In the genomic region with DNA sequence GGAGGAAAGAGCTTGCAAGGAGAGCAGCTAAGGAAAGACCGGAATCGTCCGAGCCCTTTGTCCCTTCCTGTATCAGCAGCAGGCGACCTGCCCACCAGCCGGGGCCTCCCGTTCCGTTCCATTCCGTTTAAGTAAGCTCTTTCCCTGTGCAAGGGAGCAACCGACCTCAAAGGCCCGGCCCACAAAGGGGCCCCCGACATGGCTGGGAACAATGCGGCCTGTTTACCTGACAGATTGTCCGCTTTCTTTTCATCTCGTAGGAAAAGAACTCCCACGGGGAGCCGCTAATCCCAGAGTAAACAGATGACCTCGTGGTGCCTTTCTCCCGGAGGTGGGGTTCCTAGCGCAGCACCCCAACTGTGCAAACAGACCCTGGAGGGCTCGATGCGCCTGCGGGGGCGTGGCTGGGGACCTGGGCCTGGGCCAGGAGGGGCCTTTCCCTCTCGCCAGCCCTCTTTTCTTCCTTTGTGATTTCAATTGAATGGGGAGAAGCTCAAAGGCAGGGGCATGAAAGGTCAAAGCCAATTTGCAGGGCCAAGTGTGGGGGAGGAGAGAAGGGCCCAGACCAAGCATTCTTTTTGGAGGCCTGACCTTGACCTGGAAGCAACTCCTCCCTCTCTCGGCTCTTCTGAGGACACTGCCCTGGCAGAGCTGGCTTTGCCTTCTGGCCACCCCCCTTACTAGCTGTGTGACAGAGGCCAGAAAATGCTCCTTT, we compare ENCODE assay signal across 1 cellular context.
TF ChIP-seq lines count a peak whose summit lies in the region.

No MANE protein-coding gene starts in this region.

TF ChIP-seq in HepG2, 621 proteins besides CTCF, POLR2A, EP300 and RAD21 (continued from another document and continues in another):
- TF ChIP-seq, protein P1, sequence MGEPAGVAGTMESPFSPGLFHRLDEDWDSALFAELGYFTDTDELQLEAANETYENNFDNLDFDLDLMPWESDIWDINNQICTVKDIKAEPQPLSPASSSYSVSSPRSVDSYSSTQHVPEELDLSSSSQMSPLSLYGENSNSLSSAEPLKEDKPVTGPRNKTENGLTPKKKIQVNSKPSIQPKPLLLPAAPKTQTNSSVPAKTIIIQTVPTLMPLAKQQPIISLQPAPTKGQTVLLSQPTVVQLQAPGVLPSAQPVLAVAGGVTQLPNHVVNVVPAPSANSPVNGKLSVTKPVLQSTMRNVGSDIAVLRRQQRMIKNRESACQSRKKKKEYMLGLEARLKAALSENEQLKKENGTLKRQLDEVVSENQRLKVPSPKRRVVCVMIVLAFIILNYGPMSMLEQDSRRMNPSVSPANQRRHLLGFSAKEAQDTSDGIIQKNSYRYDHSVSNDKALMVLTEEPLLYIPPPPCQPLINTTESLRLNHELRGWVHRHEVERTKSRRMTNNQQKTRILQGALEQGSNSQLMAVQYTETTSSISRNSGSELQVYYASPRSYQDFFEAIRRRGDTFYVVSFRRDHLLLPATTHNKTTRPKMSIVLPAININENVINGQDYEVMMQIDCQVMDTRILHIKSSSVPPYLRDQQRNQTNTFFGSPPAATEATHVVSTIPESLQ (CRISPR knock-in tag; conservative IDR thresholded peaks at IDR 0.05), result 0 out of 2 replicates have a peak, but pooled peaks have one; percentile 37
- TF ChIP-seq, protein P2, sequence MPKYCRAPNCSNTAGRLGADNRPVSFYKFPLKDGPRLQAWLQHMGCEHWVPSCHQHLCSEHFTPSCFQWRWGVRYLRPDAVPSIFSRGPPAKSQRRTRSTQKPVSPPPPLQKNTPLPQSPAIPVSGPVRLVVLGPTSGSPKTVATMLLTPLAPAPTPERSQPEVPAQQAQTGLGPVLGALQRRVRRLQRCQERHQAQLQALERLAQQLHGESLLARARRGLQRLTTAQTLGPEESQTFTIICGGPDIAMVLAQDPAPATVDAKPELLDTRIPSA (CRISPR knock-in tag; IDR thresholded peaks at IDR 0.05; ENCODE audit: borderline replicate concordance), result no peak; the same call in 1 of the 2 replicates
- TF ChIP-seq ZNF569 (CRISPR knock-in tag; IDR thresholded peaks at IDR 0.05; ENCODE audit: borderline replicate concordance), result peak; percentile 87; the same call in 1 of the 2 replicates
- TF ChIP-seq ZNF850 (CRISPR knock-in tag; conservative IDR thresholded peaks at IDR 0.05), result no peak
- no peak for TF ChIP-seq HDAC6 (IDR thresholded peaks at IDR 0.05; ENCODE audit: low read depth, low read length)
- peak; percentile 98 to 99 for TF ChIP-seq NR2F1 (CRISPR knock-in tag; IDR thresholded peaks at IDR 0.05)
- TF ChIP-seq ZFY (CRISPR knock-in tag; IDR thresholded peaks at IDR 0.05), result peak; percentile 79
- TF ChIP-seq CHD2 (IDR thresholded peaks at IDR 0.05; ENCODE audit: low read depth, low read length), result peak; percentile 49; the same call in 1 of the 2 replicates
- peak; percentile 94; the same call in 1 of the 2 replicates for TF ChIP-seq KLF15 (CRISPR knock-in tag; IDR thresholded peaks at IDR 0.05; ENCODE audit: borderline replicate concordance)
- TF ChIP-seq, protein P3, sequence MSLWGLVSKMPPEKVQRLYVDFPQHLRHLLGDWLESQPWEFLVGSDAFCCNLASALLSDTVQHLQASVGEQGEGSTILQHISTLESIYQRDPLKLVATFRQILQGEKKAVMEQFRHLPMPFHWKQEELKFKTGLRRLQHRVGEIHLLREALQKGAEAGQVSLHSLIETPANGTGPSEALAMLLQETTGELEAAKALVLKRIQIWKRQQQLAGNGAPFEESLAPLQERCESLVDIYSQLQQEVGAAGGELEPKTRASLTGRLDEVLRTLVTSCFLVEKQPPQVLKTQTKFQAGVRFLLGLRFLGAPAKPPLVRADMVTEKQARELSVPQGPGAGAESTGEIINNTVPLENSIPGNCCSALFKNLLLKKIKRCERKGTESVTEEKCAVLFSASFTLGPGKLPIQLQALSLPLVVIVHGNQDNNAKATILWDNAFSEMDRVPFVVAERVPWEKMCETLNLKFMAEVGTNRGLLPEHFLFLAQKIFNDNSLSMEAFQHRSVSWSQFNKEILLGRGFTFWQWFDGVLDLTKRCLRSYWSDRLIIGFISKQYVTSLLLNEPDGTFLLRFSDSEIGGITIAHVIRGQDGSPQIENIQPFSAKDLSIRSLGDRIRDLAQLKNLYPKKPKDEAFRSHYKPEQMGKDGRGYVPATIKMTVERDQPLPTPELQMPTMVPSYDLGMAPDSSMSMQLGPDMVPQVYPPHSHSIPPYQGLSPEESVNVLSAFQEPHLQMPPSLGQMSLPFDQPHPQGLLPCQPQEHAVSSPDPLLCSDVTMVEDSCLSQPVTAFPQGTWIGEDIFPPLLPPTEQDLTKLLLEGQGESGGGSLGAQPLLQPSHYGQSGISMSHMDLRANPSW (CRISPR knock-in tag; IDR thresholded peaks at IDR 0.05; ENCODE audit: borderline replicate concordance), result peak; percentile 99
- peak; percentile 85 for TF ChIP-seq ZFX (CRISPR knock-in tag; IDR thresholded peaks at IDR 0.05; ENCODE audit: low read depth)
- TF ChIP-seq ZNF335 (CRISPR knock-in tag; IDR thresholded peaks at IDR 0.05), result peak; percentile 87
- peak; percentile 63 for TF ChIP-seq LCORL (IDR thresholded peaks at IDR 0.05)
- TF ChIP-seq LCORL (CRISPR knock-in tag; IDR thresholded peaks at IDR 0.05), result peak; percentile 97
- peak; percentile 93 for TF ChIP-seq SATB2 (CRISPR knock-in tag; IDR thresholded peaks at IDR 0.05)
- peak; percentile 99 for TF ChIP-seq JUN (CRISPR knock-in tag; IDR thresholded peaks at IDR 0.05)
- TF ChIP-seq ZNF720 (CRISPR knock-in tag; IDR thresholded peaks at IDR 0.05), result no peak
- TF ChIP-seq, protein P4, sequence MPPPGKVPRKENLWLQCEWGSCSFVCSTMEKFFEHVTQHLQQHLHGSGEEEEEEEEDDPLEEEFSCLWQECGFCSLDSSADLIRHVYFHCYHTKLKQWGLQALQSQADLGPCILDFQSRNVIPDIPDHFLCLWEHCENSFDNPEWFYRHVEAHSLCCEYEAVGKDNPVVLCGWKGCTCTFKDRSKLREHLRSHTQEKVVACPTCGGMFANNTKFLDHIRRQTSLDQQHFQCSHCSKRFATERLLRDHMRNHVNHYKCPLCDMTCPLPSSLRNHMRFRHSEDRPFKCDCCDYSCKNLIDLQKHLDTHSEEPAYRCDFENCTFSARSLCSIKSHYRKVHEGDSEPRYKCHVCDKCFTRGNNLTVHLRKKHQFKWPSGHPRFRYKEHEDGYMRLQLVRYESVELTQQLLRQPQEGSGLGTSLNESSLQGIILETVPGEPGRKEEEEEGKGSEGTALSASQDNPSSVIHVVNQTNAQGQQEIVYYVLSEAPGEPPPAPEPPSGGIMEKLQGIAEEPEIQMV (CRISPR knock-in tag; IDR thresholded peaks at IDR 0.05; ENCODE audit: low read depth), result no peak; the same call in none of the 2 replicates
- TF ChIP-seq KAT2B (IDR thresholded peaks at IDR 0.05; ENCODE audit: borderline replicate concordance, low read depth, low read length), result 0 out of 2 replicates have a peak, but pooled peaks have one; percentile 1
- TF ChIP-seq PHB2 (IDR thresholded peaks at IDR 0.05; ENCODE audit: partially characterized antibody), result no peak
- TF ChIP-seq KDM5B (CRISPR knock-in tag; IDR thresholded peaks at IDR 0.05; ENCODE audit: borderline replicate concordance), result peak; percentile 90
- no peak for TF ChIP-seq ZFP36 (IDR thresholded peaks at IDR 0.05; ENCODE audit: borderline replicate concordance, low read depth, low read length, partially characterized antibody)
- TF ChIP-seq ZNF761 (CRISPR knock-in tag; conservative IDR thresholded peaks at IDR 0.05), result peak; percentile 77; the same call in 1 of the 2 replicates
- TF ChIP-seq MZF1 (CRISPR knock-in tag; IDR thresholded peaks at IDR 0.05; ENCODE audit: borderline replicate concordance), result peak; percentile 40; the same call in 1 of the 2 replicates
- TF ChIP-seq, protein P5, sequence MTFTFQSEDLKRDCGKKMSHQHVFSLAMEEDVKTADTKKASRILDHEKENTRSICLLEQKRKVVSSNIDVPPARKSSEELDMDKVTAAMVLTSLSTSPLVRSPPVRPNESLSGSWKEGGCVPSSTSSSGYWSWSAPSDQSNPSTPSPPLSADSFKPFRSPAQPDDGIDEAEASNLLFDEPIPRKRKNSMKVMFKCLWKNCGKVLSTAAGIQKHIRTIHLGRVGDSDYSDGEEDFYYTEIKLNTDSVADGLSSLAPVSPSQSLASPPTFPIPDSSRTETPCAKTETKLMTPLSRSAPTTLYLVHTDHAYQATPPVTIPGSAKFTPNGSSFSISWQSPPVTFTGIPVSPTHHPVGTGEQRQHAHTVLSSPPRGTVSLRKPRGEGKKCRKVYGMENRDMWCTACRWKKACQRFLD (CRISPR knock-in tag; IDR thresholded peaks at IDR 0.05; ENCODE audit: borderline replicate concordance), result peak; percentile 90; the same call in 1 of the 2 replicates
- TF ChIP-seq SRF (IDR thresholded peaks at IDR 0.05; ENCODE audit: low read depth, low read length), result peak; percentile 45; the same call in 1 of the 2 replicates
- TF ChIP-seq, protein P6, sequence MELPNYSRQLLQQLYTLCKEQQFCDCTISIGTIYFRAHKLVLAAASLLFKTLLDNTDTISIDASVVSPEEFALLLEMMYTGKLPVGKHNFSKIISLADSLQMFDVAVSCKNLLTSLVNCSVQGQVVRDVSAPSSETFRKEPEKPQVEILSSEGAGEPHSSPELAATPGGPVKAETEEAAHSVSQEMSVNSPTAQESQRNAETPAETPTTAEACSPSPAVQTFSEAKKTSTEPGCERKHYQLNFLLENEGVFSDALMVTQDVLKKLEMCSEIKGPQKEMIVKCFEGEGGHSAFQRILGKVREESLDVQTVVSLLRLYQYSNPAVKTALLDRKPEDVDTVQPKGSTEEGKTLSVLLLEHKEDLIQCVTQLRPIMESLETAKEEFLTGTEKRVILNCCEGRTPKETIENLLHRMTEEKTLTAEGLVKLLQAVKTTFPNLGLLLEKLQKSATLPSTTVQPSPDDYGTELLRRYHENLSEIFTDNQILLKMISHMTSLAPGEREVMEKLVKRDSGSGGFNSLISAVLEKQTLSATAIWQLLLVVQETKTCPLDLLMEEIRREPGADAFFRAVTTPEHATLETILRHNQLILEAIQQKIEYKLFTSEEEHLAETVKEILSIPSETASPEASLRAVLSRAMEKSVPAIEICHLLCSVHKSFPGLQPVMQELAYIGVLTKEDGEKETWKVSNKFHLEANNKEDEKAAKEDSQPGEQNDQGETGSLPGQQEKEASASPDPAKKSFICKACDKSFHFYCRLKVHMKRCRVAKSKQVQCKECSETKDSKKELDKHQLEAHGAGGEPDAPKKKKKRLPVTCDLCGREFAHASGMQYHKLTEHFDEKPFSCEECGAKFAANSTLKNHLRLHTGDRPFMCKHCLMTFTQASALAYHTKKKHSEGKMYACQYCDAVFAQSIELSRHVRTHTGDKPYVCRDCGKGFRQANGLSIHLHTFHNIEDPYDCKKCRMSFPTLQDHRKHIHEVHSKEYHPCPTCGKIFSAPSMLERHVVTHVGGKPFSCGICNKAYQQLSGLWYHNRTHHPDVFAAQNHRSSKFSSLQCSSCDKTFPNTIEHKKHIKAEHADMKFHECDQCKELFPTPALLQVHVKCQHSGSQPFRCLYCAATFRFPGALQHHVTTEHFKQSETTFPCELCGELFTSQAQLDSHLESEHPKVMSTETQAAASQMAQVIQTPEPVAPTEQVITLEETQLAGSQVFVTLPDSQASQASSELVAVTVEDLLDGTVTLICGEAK (IDR thresholded peaks at IDR 0.05), result no peak
- TF ChIP-seq, protein P6 (CRISPR knock-in tag; IDR thresholded peaks at IDR 0.05), result peak; percentile 88; the same call in 1 of the 2 replicates
- TF ChIP-seq MYNN (CRISPR knock-in tag; IDR thresholded peaks at IDR 0.05; ENCODE audit: low read depth), result no peak
- TF ChIP-seq, protein P7, sequence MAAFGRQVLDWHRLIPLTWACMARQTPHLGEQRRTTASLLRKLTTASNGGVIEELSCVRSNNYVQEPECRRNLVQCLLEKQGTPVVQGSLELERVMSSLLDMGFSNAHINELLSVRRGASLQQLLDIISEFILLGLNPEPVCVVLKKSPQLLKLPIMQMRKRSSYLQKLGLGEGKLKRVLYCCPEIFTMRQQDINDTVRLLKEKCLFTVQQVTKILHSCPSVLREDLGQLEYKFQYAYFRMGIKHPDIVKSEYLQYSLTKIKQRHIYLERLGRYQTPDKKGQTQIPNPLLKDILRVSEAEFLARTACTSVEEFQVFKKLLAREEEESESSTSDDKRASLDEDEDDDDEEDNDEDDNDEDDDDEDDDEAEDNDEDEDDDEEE (CRISPR knock-in tag; IDR thresholded peaks at IDR 0.05), result peak; percentile 79
- peak; percentile 70; the same call in 1 of the 2 replicates for TF ChIP-seq TSC22D2 (CRISPR knock-in tag; IDR thresholded peaks at IDR 0.05; ENCODE audit: borderline replicate concordance)
- TF ChIP-seq, protein P8, sequence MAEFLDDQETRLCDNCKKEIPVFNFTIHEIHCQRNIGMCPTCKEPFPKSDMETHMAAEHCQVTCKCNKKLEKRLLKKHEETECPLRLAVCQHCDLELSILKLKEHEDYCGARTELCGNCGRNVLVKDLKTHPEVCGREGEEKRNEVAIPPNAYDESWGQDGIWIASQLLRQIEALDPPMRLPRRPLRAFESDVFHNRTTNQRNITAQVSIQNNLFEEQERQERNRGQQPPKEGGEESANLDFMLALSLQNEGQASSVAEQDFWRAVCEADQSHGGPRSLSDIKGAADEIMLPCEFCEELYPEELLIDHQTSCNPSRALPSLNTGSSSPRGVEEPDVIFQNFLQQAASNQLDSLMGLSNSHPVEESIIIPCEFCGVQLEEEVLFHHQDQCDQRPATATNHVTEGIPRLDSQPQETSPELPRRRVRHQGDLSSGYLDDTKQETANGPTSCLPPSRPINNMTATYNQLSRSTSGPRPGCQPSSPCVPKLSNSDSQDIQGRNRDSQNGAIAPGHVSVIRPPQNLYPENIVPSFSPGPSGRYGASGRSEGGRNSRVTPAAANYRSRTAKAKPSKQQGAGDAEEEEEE (CRISPR knock-in tag; IDR thresholded peaks at IDR 0.05; ENCODE audit: borderline replicate concordance), result peak; percentile 34; the same call in 1 of the 2 replicates
- no peak; the same call in 1 of the 2 replicates for TF ChIP-seq EHMT2 (IDR thresholded peaks at IDR 0.05; ENCODE audit: borderline replicate concordance, low read depth, low read length)
- no peak for TF ChIP-seq SRSF9 (IDR thresholded peaks at IDR 0.05; ENCODE audit: borderline replicate concordance, insufficient read depth, low read depth, low read length, poor library complexity, severe bottlenecking)
